Comparison of ENCODE assay signal across 21 cellular contexts in genomic region chr11:134488913-134489312, GRCh38.
"Had no signal": no experiment of that assay in that cellular context is flagged by ENCODE, and none has a peak within 500 bp of the region (broad histone marks: within the 10 kb centered on the region; RNA-seq: fewer than 3 reads in every experiment).

No MANE protein-coding gene starts in this region.

- H3K4me1 ChIP-seq: foreskin keratinocyte, left ventricle myocardium inferior had no signal

- H3K27ac ChIP-seq: cardiac muscle cell, foreskin keratinocyte, hepatocyte, left ventricle myocardium inferior, thoracic aorta had no signal

- DNase-seq: activated CD4-positive, alpha-beta memory T cell treated with anti-CD3 and anti-CD28 coated beads, Interleukin-2, amount 10 ng/mL, durations not matched to agents 7 days and 5 days; activated CD4-positive, alpha-beta T cell treated with anti-CD3 and anti-CD28 coated beads, Interleukin-2, amount 10 ng/mL, durations not matched to agents 24 days and 14 days; activated gamma-delta T cell; activated naive CD4-positive, alpha-beta T cell treated with anti-CD3 and anti-CD28 coated beads, Interleukin-2, amount 50 U/mL, for 16 hours; activated naive CD8-positive, alpha-beta T cell treated with anti-CD3 and anti-CD28 coated beads, Interleukin-2, amount 50 U/mL, for 24 hours; effector CD4-positive, alpha-beta T cell; foreskin keratinocyte; immature natural killer cell; left ventricle myocardium inferior; midbrain; nucleus accumbens; retina; stimulated activated CD4-positive, alpha-beta T cell treated with anti-CD3 and anti-CD28 coated beads, Interleukin-4, amount 100 ng/mL, for 1 hour; stimulated activated naive CD4-positive, alpha-beta T cell treated with Interleukin-2 at 50 U/mL for 16 hours had no signal

- H3K27ac Mint-ChIP-seq: activated CD4-positive, alpha-beta memory T cell treated with anti-CD3 and anti-CD28 coated beads, Interleukin-2, amount 10 ng/mL, durations not matched to agents 7 days and 5 days; activated CD4-positive, alpha-beta T cell treated with anti-CD3 and anti-CD28 coated beads, Interleukin-2, amount 10 ng/mL, durations not matched to agents 24 days and 14 days; activated naive CD8-positive, alpha-beta T cell treated with anti-CD3 and anti-CD28 coated beads, Interleukin-2, amount 50 U/mL, for 24 hours; activated T-helper 1 cell treated with anti-CD3 and anti-CD28 coated beads, Interleukin-12 subunit alpha, Interleukin-12 subunit beta, Interleukin-2, Interleukin-4 antibody, amounts not matched to agents 30 ng/mL and 10 ng/mL and 1 ng/mL, durations not matched to agents 14 hours and 24 hours and 36 hours; dendritic cell treated with granulocyte-macrophage colony-stimulating factor and Interleukin-4, amounts not matched to agents 40 ng/mL and 50 ng/mL, for 4 days; nephron had no signal

- H3K4me3 ChIP-seq: cardiac muscle cell, hepatocyte, left ventricle myocardium inferior, thoracic aorta had no signal

- H3K27me3 Mint-ChIP-seq: activated CD4-positive, alpha-beta T cell treated with anti-CD3 and anti-CD28 coated beads, Interleukin-2, amount 10 ng/mL, durations not matched to agents 24 days and 14 days; dendritic cell treated with granulocyte-macrophage colony-stimulating factor and Interleukin-4, amounts not matched to agents 40 ng/mL and 50 ng/mL, for 4 days had no signal

- H3K4me1 Mint-ChIP-seq: activated CD4-positive, alpha-beta memory T cell treated with anti-CD3 and anti-CD28 coated beads, Interleukin-2, amount 10 ng/mL, durations not matched to agents 7 days and 5 days; activated CD4-positive, alpha-beta T cell treated with anti-CD3 and anti-CD28 coated beads, Interleukin-2, amount 10 ng/mL, durations not matched to agents 24 days and 14 days; activated naive CD8-positive, alpha-beta T cell treated with anti-CD3 and anti-CD28 coated beads, Interleukin-2, amount 50 U/mL, for 24 hours; nephron had no signal

- ATAC-seq: activated CD4-positive, CD25-positive, alpha-beta regulatory T cell treated with anti-CD3 and anti-CD28 coated beads, Interleukin-2, amount 50 U/mL, for 24 hours; activated naive CD8-positive, alpha-beta T cell treated with anti-CD3 and anti-CD28 coated beads, Interleukin-2, amount 50 U/mL, for 24 hours; foreskin keratinocyte had no signal

- H3K4me3 Mint-ChIP-seq: activated CD4-positive, alpha-beta memory T cell treated with anti-CD3 and anti-CD28 coated beads, Interleukin-2, amount 10 ng/mL, durations not matched to agents 7 days and 5 days; activated CD4-positive, alpha-beta T cell treated with anti-CD3 and anti-CD28 coated beads, Interleukin-2, amount 10 ng/mL, durations not matched to agents 24 days and 14 days; activated naive CD8-positive, alpha-beta T cell treated with anti-CD3 and anti-CD28 coated beads, Interleukin-2, amount 50 U/mL, for 24 hours; activated T-helper 1 cell treated with anti-CD3 and anti-CD28 coated beads, Interleukin-12 subunit alpha, Interleukin-12 subunit beta, Interleukin-2, Interleukin-4 antibody, amounts not matched to agents 30 ng/mL and 10 ng/mL and 1 ng/mL, durations not matched to agents 14 hours and 24 hours and 36 hours; dendritic cell treated with granulocyte-macrophage colony-stimulating factor and Interleukin-4, amounts not matched to agents 40 ng/mL and 50 ng/mL, for 4 days; immature natural killer cell; nephron had no signal

- H3K36me3 ChIP-seq: cardiac muscle cell, left ventricle myocardium inferior, thoracic aorta had no signal

- H3K9me3 ChIP-seq: thoracic aorta had no signal

- H3K27me3 ChIP-seq: cardiac muscle cell, foreskin keratinocyte, hepatocyte had no signal

- H3K9me3 Mint-ChIP-seq: activated CD4-positive, alpha-beta memory T cell treated with anti-CD3 and anti-CD28 coated beads, Interleukin-2, amount 10 ng/mL, durations not matched to agents 7 days and 5 days; activated CD4-positive, alpha-beta T cell treated with anti-CD3 and anti-CD28 coated beads, Interleukin-2, amount 10 ng/mL, durations not matched to agents 24 days and 14 days; activated T-helper 1 cell treated with anti-CD3 and anti-CD28 coated beads, Interleukin-12 subunit alpha, Interleukin-12 subunit beta, Interleukin-2, Interleukin-4 antibody, amounts not matched to agents 30 ng/mL and 10 ng/mL and 1 ng/mL, durations not matched to agents 14 hours and 24 hours and 36 hours; dendritic cell treated with granulocyte-macrophage colony-stimulating factor and Interleukin-4, amounts not matched to agents 40 ng/mL and 50 ng/mL, for 4 days; nephron had no signal
